Comparison of ENCODE assay signal across 8 cellular contexts in genomic region chr3:130111185-130111864, GRCh38. TPM values are rescaled to one million over a fixed set of nuclear protein-coding genes. Genes with fewer than 3 reads are reported as not detected.
DNase-seq lines count a peak whose midpoint lies in the region; ATAC-seq and TF ChIP-seq lines count a peak whose summit lies in the region.

No MANE protein-coding gene starts in this region.

- H4K8ac ChIP-seq in H9 (replicated peaks; ENCODE audit: insufficient read length, low read depth, low read length): no peak overlapping the region

- H3K9me3 Mint-ChIP-seq in H9: no peaks in the 10 kb centered on the region
- H3K9me3 Mint-ChIP-seq in stimulated activated naive CD8-positive, alpha-beta T cell treated with anti-CD3 and anti-CD28 coated beads, Interleukin-15, amount 100 ng/mL, for 72 hours: no peaks in the 10 kb centered on the region

- peak; percentile 62; the same call in 1 of the 2 replicates for TF ChIP-seq POLR2A in Raji (IDR thresholded peaks at IDR 0.05; ENCODE audit: insufficient read depth, low read depth, low read length)

- H4K91ac ChIP-seq in H9 (ENCODE audit: insufficient read length, low read depth, low read length): no peak overlapping the region

- no peak overlapping the region for H2BK5ac ChIP-seq in H9 (ENCODE audit: insufficient read length, low read length)

- no peak overlapping the region for H3K9ac ChIP-seq in H9 (ENCODE audit: extremely low read depth, insufficient read length, low read length)
- peak overlapping the region; percentile 59 for H3K9ac ChIP-seq in neural cell (ENCODE audit: low read length)

- no peaks in the 10 kb centered on the region for H3K9me3 ChIP-seq in H9 (ENCODE audit: control insufficient read depth, low read depth, low read length)
- H3K9me3 ChIP-seq in neural cell (ENCODE audit: low read length): no peaks in the 10 kb centered on the region

- H3K27ac ChIP-seq in H9 (ENCODE audit: insufficient read length, low read depth, low read length): no peak overlapping the region
- H3K27ac ChIP-seq in neural cell (ENCODE audit: low read length): peak overlapping the region; percentile 56

- H4K5ac ChIP-seq in H9 (ENCODE audit: insufficient read length, low read depth, low read length): no peak overlapping the region

- DNase-seq in ELR (ENCODE audit: low read depth) (peak; percentile 99), H9 (peak; percentile 99), M059J (ENCODE audit: low read depth) (peak; percentile 97), activated gamma-delta T cell (lab: John Stamatoyannopoulos, UW) (peak; percentile 98), fibroblast of the conjunctiva (ENCODE audit: low read depth) (peak; percentile 97)
- DNase-seq in stimulated activated naive CD8-positive, alpha-beta T cell treated with anti-CD3 and anti-CD28 coated beads, Interleukin-15, amount 100 ng/mL, for 72 hours: peak; percentile 97 to 99

- H3K27me3 ChIP-seq in H9 (ENCODE audit: insufficient read depth, low read length) (no peaks in the 10 kb centered on the region), neural cell (ENCODE audit: insufficient read depth, low read depth, low read length) (no peaks in the 10 kb centered on the region)

- H3K79me2 ChIP-seq in H9 (ENCODE audit: insufficient read depth, low read length) (no peaks in the 10 kb centered on the region; the same call in 1 of the 2 replicates), neural cell (replicated peaks; ENCODE audit: insufficient read depth, low read length) (no peaks in the 10 kb centered on the region)

- H3K4me1 Mint-ChIP-seq in H9: peaks cover 15 to 21% of the 10 kb centered on the region in 2 experiments
- peaks cover 44% of the 10 kb centered on the region for H3K4me1 Mint-ChIP-seq in stimulated activated naive CD8-positive, alpha-beta T cell treated with anti-CD3 and anti-CD28 coated beads, Interleukin-15, amount 100 ng/mL, for 72 hours

- no peaks in the 10 kb centered on the region for H3K36me3 ChIP-seq in neural cell (ENCODE audit: insufficient read depth, low read length)

- H3K9me2 ChIP-seq in neural cell (ENCODE audit: insufficient read depth, low read length): no peaks in the 10 kb centered on the region

- TF ChIP-seq CTCF in H9 (conservative IDR thresholded peaks at IDR 0.05): no peak
- TF ChIP-seq CTCF in neural cell (IDR thresholded peaks at IDR 0.05; ENCODE audit: poor library complexity, severe bottlenecking): no peak

- H3K23ac ChIP-seq in H9 (ENCODE audit: insufficient read length, low read depth, low read length): no peak overlapping the region

- TF ChIP-seq EP300 in neural cell (conservative IDR thresholded peaks at IDR 0.05; ENCODE audit: poor library complexity, severe bottlenecking): no peak

- H3T11ph ChIP-seq in H9 (ENCODE audit: low read length): no peak overlapping the region

- H3K4me3 Mint-ChIP-seq in H9: peak overlapping the region; percentile 92 to 94
- peak overlapping the region; percentile 96 to 97 for H3K4me3 Mint-ChIP-seq in stimulated activated naive CD8-positive, alpha-beta T cell treated with anti-CD3 and anti-CD28 coated beads, Interleukin-15, amount 100 ng/mL, for 72 hours

- H2AFZ ChIP-seq in H9 (ENCODE audit: low read length) (no peak overlapping the region), neural cell (ENCODE audit: low read depth, low read length) (no peak overlapping the region)

- H2BK120ac ChIP-seq in H9 (ENCODE audit: low read depth, low read length, poor library complexity, severe bottlenecking): no peak overlapping the region

- H2BK15ac ChIP-seq in H9 (ENCODE audit: low read depth, low read length): no peak overlapping the region

- peak overlapping the region; percentile 78 for H3K4me3 ChIP-seq in neural cell (ENCODE audit: low read length)

- H3K23me2 ChIP-seq in H9 (ENCODE audit: insufficient read length, low read depth, low read length, poor library complexity, severe bottlenecking): peaks cover 2% of the 10 kb centered on the region

- no peak overlapping the region for H2AK5ac ChIP-seq in H9 (ENCODE audit: insufficient read length, low read length)

- no peak overlapping the region for H2BK12ac ChIP-seq in H9 (ENCODE audit: insufficient read length, low read depth, low read length)

- H3K4me2 ChIP-seq in H9 (ENCODE audit: insufficient read depth, insufficient read length, low read length) (peak overlapping the region; percentile 84), neural cell (ENCODE audit: low read length) (peak overlapping the region; percentile 39)

- ATAC-seq in stimulated activated naive CD8-positive, alpha-beta T cell treated with anti-CD3 and anti-CD28 coated beads, Interleukin-15, amount 100 ng/mL, for 72 hours: peak; percentile 100

- H3K14ac ChIP-seq in H9 (ENCODE audit: insufficient read depth, low read length): no peak overlapping the region; the same call in 1 of the 2 replicates

- H3K4ac ChIP-seq in H9 (ENCODE audit: low read depth, low read length): no peak overlapping the region

- peak overlapping the region; percentile 97 to 98 (median 98) for H3K27ac Mint-ChIP-seq in H9
- H3K27ac Mint-ChIP-seq in stimulated activated naive CD8-positive, alpha-beta T cell treated with anti-CD3 and anti-CD28 coated beads, Interleukin-15, amount 100 ng/mL, for 72 hours: peak overlapping the region; percentile 99

- no peaks in the 10 kb centered on the region for H3K79me1 ChIP-seq in H9 (ENCODE audit: insufficient read depth, low read depth, low read length, poor library complexity, severe bottlenecking)

- TF ChIP-seq RAD21 in neural cell (conservative IDR thresholded peaks at IDR 0.05): no peak

- peaks cover 4 to 15% (median 7%) of the 10 kb centered on the region in 3 experiments for H3K36me3 Mint-ChIP-seq in H9 (ENCODE audit: insufficient read depth in 1 of 3, low read depth in 3 of 3)

- no peaks in the 10 kb centered on the region for H3F3A ChIP-seq in neural cell (ENCODE audit: insufficient read depth, low read length, poor library complexity, severe bottlenecking)

- no peaks in the 10 kb centered on the region for H4K20me1 ChIP-seq in H9 (ENCODE audit: control insufficient read depth, insufficient read depth, insufficient read length)
- no peaks in the 10 kb centered on the region for H4K20me1 ChIP-seq in neural cell (ENCODE audit: insufficient read depth)

- H2BK20ac ChIP-seq in H9 (ENCODE audit: low read depth, low read length, poor library complexity, severe bottlenecking): no peak overlapping the region

- H3K56ac ChIP-seq in H9 (ENCODE audit: insufficient read length, low read depth, low read length): no peak overlapping the region

- H3K27me3 Mint-ChIP-seq in H9 (ENCODE audit: low read depth): no peaks in the 10 kb centered on the region
- H3K27me3 Mint-ChIP-seq in stimulated activated naive CD8-positive, alpha-beta T cell treated with anti-CD3 and anti-CD28 coated beads, Interleukin-15, amount 100 ng/mL, for 72 hours: no peaks in the 10 kb centered on the region

- no peak overlapping the region for H3K18ac ChIP-seq in H9 (ENCODE audit: insufficient read length, low read depth, low read length)

- WGBS in H9 (ENCODE audit: extremely low coverage, insufficient read length, low lambda C conversion rate): no CpG with 5 or more reads among the region's 54 CpGs

- no peaks in the 10 kb centered on the region for H3K4me1 ChIP-seq in H9 (ENCODE audit: insufficient read depth, low read length)

TF ChIP-seq in neural cell, 6 proteins besides CTCF, POLR2A, EP300 and RAD21:
- TF ChIP-seq MXI1 (conservative IDR thresholded peaks at IDR 0.05; ENCODE audit: poor library complexity, severe bottlenecking) (peak; percentile 85), POLR2AphosphoS5 (IDR thresholded peaks at IDR 0.05) (peak; percentile 13), EZH2 (IDR thresholded peaks at IDR 0.05; ENCODE audit: borderline replicate concordance, insufficient read depth, low read length, poor library complexity, severe bottlenecking) (no peak), TAF1 (IDR thresholded peaks at IDR 0.05; ENCODE audit: low read depth) (no peak), SMC3 (conservative IDR thresholded peaks at IDR 0.05; ENCODE audit: poor library complexity) (no peak)
- TF ChIP-seq, protein P1, sequence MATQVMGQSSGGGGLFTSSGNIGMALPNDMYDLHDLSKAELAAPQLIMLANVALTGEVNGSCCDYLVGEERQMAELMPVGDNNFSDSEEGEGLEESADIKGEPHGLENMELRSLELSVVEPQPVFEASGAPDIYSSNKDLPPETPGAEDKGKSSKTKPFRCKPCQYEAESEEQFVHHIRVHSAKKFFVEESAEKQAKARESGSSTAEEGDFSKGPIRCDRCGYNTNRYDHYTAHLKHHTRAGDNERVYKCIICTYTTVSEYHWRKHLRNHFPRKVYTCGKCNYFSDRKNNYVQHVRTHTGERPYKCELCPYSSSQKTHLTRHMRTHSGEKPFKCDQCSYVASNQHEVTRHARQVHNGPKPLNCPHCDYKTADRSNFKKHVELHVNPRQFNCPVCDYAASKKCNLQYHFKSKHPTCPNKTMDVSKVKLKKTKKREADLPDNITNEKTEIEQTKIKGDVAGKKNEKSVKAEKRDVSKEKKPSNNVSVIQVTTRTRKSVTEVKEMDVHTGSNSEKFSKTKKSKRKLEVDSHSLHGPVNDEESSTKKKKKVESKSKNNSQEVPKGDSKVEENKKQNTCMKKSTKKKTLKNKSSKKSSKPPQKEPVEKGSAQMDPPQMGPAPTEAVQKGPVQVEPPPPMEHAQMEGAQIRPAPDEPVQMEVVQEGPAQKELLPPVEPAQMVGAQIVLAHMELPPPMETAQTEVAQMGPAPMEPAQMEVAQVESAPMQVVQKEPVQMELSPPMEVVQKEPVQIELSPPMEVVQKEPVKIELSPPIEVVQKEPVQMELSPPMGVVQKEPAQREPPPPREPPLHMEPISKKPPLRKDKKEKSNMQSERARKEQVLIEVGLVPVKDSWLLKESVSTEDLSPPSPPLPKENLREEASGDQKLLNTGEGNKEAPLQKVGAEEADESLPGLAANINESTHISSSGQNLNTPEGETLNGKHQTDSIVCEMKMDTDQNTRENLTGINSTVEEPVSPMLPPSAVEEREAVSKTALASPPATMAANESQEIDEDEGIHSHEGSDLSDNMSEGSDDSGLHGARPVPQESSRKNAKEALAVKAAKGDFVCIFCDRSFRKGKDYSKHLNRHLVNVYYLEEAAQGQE (IDR thresholded peaks at IDR 0.05; ENCODE audit: borderline replicate concordance): no peak

RNA-seq across cellular contexts. Expression of gene ALG1L2, which starts 29.7 kb away (rescaled TPM):
- 0.94 and 1.2 TPM in 2 replicates for total RNA-seq in H9 (2021)
- not detected in 2 replicates for total RNA-seq in M059J (2014; rRNA removed; shearing (Covaris generic))
- polyA plus RNA-seq in neural cell: not detected in 2 replicates
- not detected in 2 replicates for polyA minus RNA-seq in neural cell
